ENCODE assay signal across 10 cellular contexts in the genomic region with DNA sequence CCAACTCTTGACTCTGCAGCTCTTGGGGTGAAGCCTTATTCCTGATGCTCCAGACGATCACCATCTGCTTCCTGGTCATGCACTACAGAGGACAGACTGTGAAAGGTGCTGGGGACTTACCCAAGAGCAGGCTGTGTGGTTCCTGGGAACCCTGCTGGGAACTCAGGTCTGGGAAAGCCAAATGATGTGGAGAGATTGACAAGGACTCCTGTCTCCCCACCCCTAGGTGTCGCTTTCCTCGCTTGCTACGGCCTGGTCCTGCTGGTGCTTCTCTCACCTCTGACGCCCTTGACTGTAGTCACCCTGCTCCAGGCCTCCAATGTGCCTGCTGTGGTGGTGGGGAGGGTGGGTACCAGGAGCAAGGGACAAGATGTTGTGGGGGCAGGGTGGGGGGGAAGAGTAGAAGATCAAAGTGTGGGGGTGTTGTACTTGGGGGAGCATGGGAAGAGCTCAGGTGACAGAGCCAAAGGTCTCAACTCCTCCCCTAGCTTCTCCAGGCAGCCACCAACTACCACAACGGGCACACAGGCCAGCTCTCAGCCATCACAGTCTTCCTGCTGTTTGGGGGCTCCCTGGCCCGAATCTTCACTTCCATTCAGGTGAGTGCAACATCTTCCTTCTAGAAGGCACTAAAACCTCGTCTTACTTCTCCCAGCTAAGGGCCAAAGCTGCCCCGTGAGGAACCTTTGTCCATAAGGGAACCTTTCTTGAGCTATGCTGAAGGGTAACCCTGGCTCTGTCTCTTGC. TPM values are rescaled to one million over a fixed set of nuclear protein-coding genes. Genes with fewer than 3 reads are reported as not detected.
DNase-seq lines count a peak whose midpoint lies in the region; ATAC-seq, FAIRE-seq and TF ChIP-seq lines count a peak whose summit lies in the region.
"Had no signal": no experiment of that assay in that cellular context is flagged by ENCODE, and none has a peak within 500 bp of the region (broad histone marks: within the 10 kb centered on the region; RNA-seq: fewer than 3 reads in every experiment).

No MANE protein-coding gene starts in this region.

- intact Hi-C loops in GM12878 (cut with micrococcal nuclease; ENCODE audit: unreplicated experiment), result no loop called here

- H4K20me1 ChIP-seq in DND-41 (ENCODE audit: insufficient read depth, low read length) (0 out of 2 replicates have a peak, but pooled peaks cover 3% of the 10 kb centered on the region), GM12878 (ENCODE audit: control insufficient read depth, insufficient read depth) (no peaks in the 10 kb centered on the region)

- TF ChIP-seq CTCF in DND-41 (IDR thresholded peaks at IDR 0.05; ENCODE audit: borderline replicate concordance, extremely low read depth, low read length, poor library complexity, severe bottlenecking) (peak; percentile 30), GM12878 (IDR thresholded peaks at IDR 0.05 in 2 of 3, conservative IDR thresholded peaks at IDR 0.05 in 1 of 3; ENCODE audit: control insufficient read depth in 2 of 3, extremely low read depth in 1 of 3, insufficient read depth in 1 of 3, low read depth in 3 of 3, low read length in 3 of 3) (peak in 2 of 3 experiments; percentile 18 to 22; a peak in 3 of 6 replicates)

- RAD21 ChIA-PET in GM12878 (lab: Charles Lee; ENCODE audit: unreplicated experiment), result interaction anchor here (0.9 to 4.0 kb wide), 2 partner anchors 100 to 231 kb away, joined by 5 to 43 read pairs; partner anchors contain the start of genes TP53 and WRAP53

- H2AFZ ChIP-seq in DND-41 (ENCODE audit: low read depth, low read length) (no peak overlapping the region), GM12878 (ENCODE audit: control insufficient read depth, low read depth, low read length) (no peak overlapping the region)

- DNase-seq in DND-41 (no peak), HuH-7 (ENCODE audit: low spot score) (peak; percentile 82), GM12878 (ENCODE audit: low read depth, low spot score) (no peak), anterior cingulate cortex (lab: John Stamatoyannopoulos, UW) (no peak), HCEC 1CT (no peak), SJCRH30 (no peak)
- DNase-seq: activated CD4-positive, alpha-beta T cell treated with anti-CD3 and anti-CD28 coated beads, Interleukin-2, amount 50 U/mL, for 4 hours had no signal

- no peak for TF ChIP-seq RAD21 in GM12878 (IDR thresholded peaks at IDR 0.05; ENCODE audit: insufficient read depth, low read depth, low read length)

- no peaks in the 10 kb centered on the region for H3K27me3 ChIP-seq in DND-41 (ENCODE audit: insufficient read depth, low read length, poor library complexity)
- no peaks in the 10 kb centered on the region for H3K27me3 ChIP-seq in GM12878 (replicated peaks in 1 of 2; ENCODE audit: control insufficient read depth in 2 of 2, insufficient read depth in 2 of 2, low read length in 1 of 2)
- H3K27me3 ChIP-seq in SJCRH30, result no peaks in the 10 kb centered on the region

- H3K4me2 ChIP-seq in DND-41 (ENCODE audit: insufficient read depth, low read length) (no peak overlapping the region), GM12878 (ENCODE audit: control insufficient read depth, insufficient read depth) (no peak overlapping the region)
- H3K4me2 ChIP-seq: KMS-11 had no signal

- in situ Hi-C loops in GM12878 (cut with MboI), result no loop called here

- FAIRE-seq in GM12878 (lab: Jason Lieb, UNC), result no peak

- WGBS in GM12878 (ENCODE audit: insufficient coverage, insufficient replicate concordance, low lambda C conversion rate, missing lambda C conversion rate), result 53% methylated on average over 9 of the region's 9 CpGs
- WGBS in mesodermal cell (ENCODE audit: insufficient coverage in 2 of 2), 2 experiments, result 92 to 94% methylated on average over 5 to 6 of the region's 9 CpGs

- no peak for TF ChIP-seq POLR2A in GM12878 (IDR thresholded peaks at IDR 0.05; ENCODE audit: low read depth, low read length)

- peaks cover 34% of the 10 kb centered on the region for H3K4me1 ChIP-seq in DND-41 (ENCODE audit: insufficient read depth, low read length)
- H3K4me1 ChIP-seq in GM12878 (ENCODE audit: control insufficient read depth, insufficient read depth, low read length), result peaks cover 19% of the 10 kb centered on the region
- peaks cover 49% of the 10 kb centered on the region for H3K4me1 ChIP-seq in mesodermal cell (ENCODE audit: control insufficient read depth, insufficient read depth, low read length, poor library complexity, severe bottlenecking)
- peaks cover 7% of the 10 kb centered on the region; the same call in 1 of the 2 replicates for H3K4me1 ChIP-seq in SJCRH30

- CTCF ChIA-PET in GM12878 (lab: Yijun Ruan, JAX), result interaction anchor here (0.6 to 1.3 kb wide), 3 partner anchors 26 to 216 kb away, joined by 3 to 7 read pairs (median 3); no protein-coding TSS in a partner anchor

- ATAC-seq in DND-41 (ENCODE audit: insufficient read depth, low read depth) (no peak), GM12878 (no peak), GM18909 (IDR thresholded peaks at IDR 0.05; ENCODE audit: poor library complexity, unreplicated experiment) (no peak)

- no TSS peak for BruUV-seq in GM12878 (replicated peaks; lab: Mats Ljungman, UMichigan)

- SMC1A ChIA-PET in GM12878 (lab: Charles Lee; ENCODE audit: uncharacterized antibody, unreplicated experiment), result interaction anchor here (0.6 to 4.6 kb wide), 2 partner anchors 11 to 100 kb away, joined by 3 to 42 read pairs; partner anchors contain the start of genes TP53 and WRAP53

- H3K27ac ChIP-seq in DND-41 (ENCODE audit: low read length) (no peak overlapping the region), GM12878 (ENCODE audit: control insufficient read depth, insufficient read depth) (no peak overlapping the region), mesodermal cell (ENCODE audit: low read depth, low read length, severe bottlenecking) (peak overlapping the region; percentile 43), SJCRH30 (no peak overlapping the region)
- H3K27ac ChIP-seq: KMS-11 had no signal

- H3K9ac ChIP-seq in DND-41 (ENCODE audit: low read depth, low read length) (no peak overlapping the region), GM12878 (ENCODE audit: control insufficient read depth, insufficient read depth, low read length) (no peak overlapping the region)
- H3K9ac ChIP-seq: KMS-11 had no signal

- no peak overlapping the region for H3K4me3 ChIP-seq in DND-41 (ENCODE audit: low read depth in 1 of 2, low read length in 2 of 2)
- H3K4me3 ChIP-seq in GM12878, result no peak overlapping the region
- no peak overlapping the region for H3K4me3 ChIP-seq in mesodermal cell (ENCODE audit: extremely low read depth, insufficient read depth, low read length, poor library complexity, severe bottlenecking)
- no peak overlapping the region for H3K4me3 ChIP-seq in SJCRH30

- H3K79me2 ChIP-seq in DND-41 (ENCODE audit: insufficient read depth, low read length) (peaks cover 43% of the 10 kb centered on the region), GM12878 (ENCODE audit: control insufficient read depth, insufficient read depth, low read length) (peaks cover 28% of the 10 kb centered on the region)

- POLR2A ChIA-PET in GM12878 (lab: Charles Lee), result interaction anchor here (0.6 to 3.6 kb wide), 4 partner anchors 13 to 101 kb away, joined by 3 to 39 read pairs (median 9); partner anchors contain the start of genes TP53 and WRAP53

- H3K36me3 ChIP-seq in DND-41 (ENCODE audit: insufficient read depth, low read length), result peaks cover 69% of the 10 kb centered on the region
- H3K36me3 ChIP-seq in GM12878 (ENCODE audit: control insufficient read depth in 2 of 2, insufficient read depth in 2 of 2, low read length in 1 of 2), result peaks cover 5 to 9% of the 10 kb centered on the region in 2 experiments
- H3K36me3 ChIP-seq in mesodermal cell (ENCODE audit: control insufficient read depth, insufficient read depth, low read length), result peaks cover 49% of the 10 kb centered on the region
- H3K36me3 ChIP-seq in SJCRH30, result peaks cover 11% of the 10 kb centered on the region

- no peaks in the 10 kb centered on the region for H3K9me3 ChIP-seq in DND-41 (ENCODE audit: insufficient read depth, low read length, severe bottlenecking)
- H3K9me3 ChIP-seq in GM12878 (replicated peaks; ENCODE audit: control insufficient read depth, insufficient read depth, low read length), result no peaks in the 10 kb centered on the region
- no peaks in the 10 kb centered on the region for H3K9me3 ChIP-seq in mesodermal cell (ENCODE audit: control insufficient read depth, low read length)
- H3K9me3 ChIP-seq in SJCRH30 (replicated peaks), result no peaks in the 10 kb centered on the region

- no peak for TF ChIP-seq EP300 in GM12878 (IDR thresholded peaks at IDR 0.05; ENCODE audit: borderline replicate concordance in 1 of 2, control insufficient read depth in 1 of 2, low read depth in 2 of 2, low read length in 2 of 2)

RNA-seq across cellular contexts. Expression of gene SOX15, which starts 3.0 kb away (rescaled TPM):
- 0.49 and 0.79 TPM in 2 replicates for total RNA-seq in GM12878 (2013; cell fraction: nucleolus; rRNA removed)
- total RNA-seq in GM12878 (2014; rRNA removed) (0.27 TPM in 1 of 2 replicates, not detected in the other), GM12878 (2014; rRNA removed; fragmentation: Illumina TruSeq; extraction: Trizol) (not detected in 2 replicates), GM12878 (2021) (0.19 and 0.28 TPM in 2 replicates)
- not detected for polyA plus RNA-seq in GM12878 (2011; ENCODE audit: low read depth)
- polyA plus RNA-seq in GM12878 (2011; rRNA removed) (0.10 TPM in 1 of 2 replicates, not detected in the other), GM12878 (2014; fragmentation: Illumina TruSeq; extraction: Trizol) (0.07 TPM in 1 of 2 replicates, not detected in the other), GM12878 (2014; fragmentation: Nextera tagmentation; extraction: Ambion mirVana) (under 1 TPM; 0.06 to 0.09 TPM), GM12878 (2014; rRNA removed) (0.22 and 0.62 TPM in 2 replicates), GM12878 (2016; fragmentation: Nextera tagmentation; extraction: Ambion mirVana) (under 1 TPM; 0.25 to 0.53 TPM)
- not detected in 2 replicates for polyA plus RNA-seq in GM12878 (2011; cell fraction: cytosol; rRNA removed)
- 0.73 and 1.5 TPM in 2 replicates for polyA plus RNA-seq in GM12878 (2011; cell fraction: nucleus; rRNA removed)
- polyA plus RNA-seq in GM12878 (2012), result 0.76 and 1.1 TPM in 2 replicates
- not detected in 2 replicates for polyA minus RNA-seq in GM12878 (2011; rRNA and poly(A)+ RNA removed)
- not detected in 2 replicates for polyA minus RNA-seq in GM12878 (2011; cell fraction: cytosol; rRNA and poly(A)+ RNA removed)
- polyA minus RNA-seq in GM12878 (2011; cell fraction: nucleus; rRNA and poly(A)+ RNA removed), result 0.36 and 0.77 TPM in 2 replicates
- not detected for polyA plus RNA-seq in mesodermal cell (2013, experiment 1 of 2)
- 0.61 TPM for polyA plus RNA-seq in mesodermal cell (2013, experiment 2 of 2)
- total RNA-seq in SJCRH30 (2014; rRNA removed; shearing (Covaris generic)), result 0.10 and 0.30 TPM in 2 replicates

RNA-seq across cellular contexts. Expression of gene MPDU1, which starts 3.2 kb away (rescaled TPM):
- 51.1 and 59.2 TPM in 2 replicates for total RNA-seq in GM12878 (2013; cell fraction: nucleolus; rRNA removed)
- total RNA-seq in GM12878 (2014; rRNA removed) (91.5 and 95.2 TPM in 2 replicates), GM12878 (2014; rRNA removed; fragmentation: Illumina TruSeq; extraction: Trizol) (68.8 and 69.2 TPM in 2 replicates), GM12878 (2021) (44.3 and 52.7 TPM in 2 replicates)
- 36.3 TPM for polyA plus RNA-seq in GM12878 (2011; ENCODE audit: low read depth)
- polyA plus RNA-seq in GM12878 (2011; rRNA removed) (67.0 and 98.8 TPM in 2 replicates), GM12878 (2014; fragmentation: Illumina TruSeq; extraction: Trizol) (130 and 138 TPM in 2 replicates), GM12878 (2014; fragmentation: Nextera tagmentation; extraction: Ambion mirVana) (10 to 100 TPM in 1 of 2 experiments, 1 to 10 TPM in 1; 3.6 to 11.6 TPM), GM12878 (2014; rRNA removed) (64.4 and 78.9 TPM in 2 replicates), GM12878 (2016; fragmentation: Nextera tagmentation; extraction: Ambion mirVana) (10 to 100 TPM; 78.9 to 80.1 TPM)
- 169 and 174 TPM in 2 replicates for polyA plus RNA-seq in GM12878 (2011; cell fraction: cytosol; rRNA removed)
- 82.8 and 91.1 TPM in 2 replicates for polyA plus RNA-seq in GM12878 (2011; cell fraction: nucleus; rRNA removed)
- polyA plus RNA-seq in GM12878 (2012), result 37.5 and 41.5 TPM in 2 replicates
- polyA minus RNA-seq in GM12878 (2011; rRNA and poly(A)+ RNA removed), result 83.3 and 99.3 TPM in 2 replicates
- polyA minus RNA-seq in GM12878 (2011; cell fraction: cytosol; rRNA and poly(A)+ RNA removed), result 14.3 and 16.9 TPM in 2 replicates
- 11.2 and 24.4 TPM in 2 replicates for polyA minus RNA-seq in GM12878 (2011; cell fraction: nucleus; rRNA and poly(A)+ RNA removed)
- 43.3 TPM for polyA plus RNA-seq in mesodermal cell (2013, experiment 1 of 2)
- polyA plus RNA-seq in mesodermal cell (2013, experiment 2 of 2), result 44.5 TPM
- total RNA-seq in SJCRH30 (2014; rRNA removed; shearing (Covaris generic)), result 44.1 and 49.9 TPM in 2 replicates

RNA-seq across cellular contexts. Expression of gene CD68, which starts 7.4 kb away (rescaled TPM):
- total RNA-seq in GM12878 (2013; cell fraction: nucleolus; rRNA removed), result 2.3 and 4.1 TPM in 2 replicates
- total RNA-seq in GM12878 (2014; rRNA removed) (2.6 and 3.4 TPM in 2 replicates), GM12878 (2014; rRNA removed; fragmentation: Illumina TruSeq; extraction: Trizol) (3.7 TPM in 2 replicates), GM12878 (2021) (2.6 and 3.2 TPM in 2 replicates)
- 4.0 TPM for polyA plus RNA-seq in GM12878 (2011; ENCODE audit: low read depth)
- polyA plus RNA-seq in GM12878 (2011; rRNA removed) (2.7 and 6.9 TPM in 2 replicates), GM12878 (2014; fragmentation: Illumina TruSeq; extraction: Trizol) (3.0 and 6.1 TPM in 2 replicates), GM12878 (2014; fragmentation: Nextera tagmentation; extraction: Ambion mirVana) (1 to 10 TPM; 3.7 to 5.0 TPM), GM12878 (2014; rRNA removed) (4.2 and 4.3 TPM in 2 replicates), GM12878 (2016; fragmentation: Nextera tagmentation; extraction: Ambion mirVana) (1 to 10 TPM; 3.2 to 3.9 TPM)
- 6.2 and 6.4 TPM in 2 replicates for polyA plus RNA-seq in GM12878 (2011; cell fraction: cytosol; rRNA removed)
- 3.3 and 6.3 TPM in 2 replicates for polyA plus RNA-seq in GM12878 (2011; cell fraction: nucleus; rRNA removed)
- polyA plus RNA-seq in GM12878 (2012), result 7.1 and 7.6 TPM in 2 replicates
- 1.8 and 3.2 TPM in 2 replicates for polyA minus RNA-seq in GM12878 (2011; rRNA and poly(A)+ RNA removed)
- polyA minus RNA-seq in GM12878 (2011; cell fraction: cytosol; rRNA and poly(A)+ RNA removed), result 2.0 and 4.3 TPM in 2 replicates
- 2.5 and 11.0 TPM in 2 replicates for polyA minus RNA-seq in GM12878 (2011; cell fraction: nucleus; rRNA and poly(A)+ RNA removed)
- 5.8 TPM for polyA plus RNA-seq in mesodermal cell (2013, experiment 1 of 2)
- polyA plus RNA-seq in mesodermal cell (2013, experiment 2 of 2), result 4.1 TPM
- total RNA-seq in SJCRH30 (2014; rRNA removed; shearing (Covaris generic)), result 0.18 TPM in 1 of 2 replicates, not detected in the other

RNA-seq across cellular contexts. Expression of gene SENP3, which starts 25.1 kb away (rescaled TPM):
- total RNA-seq in GM12878 (2013; cell fraction: nucleolus; rRNA removed), result 41.1 and 48.2 TPM in 2 replicates
- total RNA-seq in GM12878 (2014; rRNA removed), result 88.4 and 88.8 TPM in 2 replicates
- total RNA-seq in GM12878 (2014; rRNA removed; fragmentation: Illumina TruSeq; extraction: Trizol), result 77.5 and 78.4 TPM in 2 replicates
- 67.0 and 72.8 TPM in 2 replicates for total RNA-seq in GM12878 (2021)
- 52.4 TPM for polyA plus RNA-seq in GM12878 (2011; ENCODE audit: low read depth)
- polyA plus RNA-seq in GM12878 (2011; rRNA removed), result 74.0 and 99.9 TPM in 2 replicates
- 86.2 and 87.5 TPM in 2 replicates for polyA plus RNA-seq in GM12878 (2011; cell fraction: cytosol; rRNA removed)
- 122 and 132 TPM in 2 replicates for polyA plus RNA-seq in GM12878 (2011; cell fraction: nucleus; rRNA removed)
- 28.4 and 30.1 TPM in 2 replicates for polyA plus RNA-seq in GM12878 (2012)
- 113 and 134 TPM in 2 replicates for polyA plus RNA-seq in GM12878 (2014; fragmentation: Illumina TruSeq; extraction: Trizol)
- 1 to 10 TPM; 1.8 TPM for polyA plus RNA-seq in GM12878 (2014; fragmentation: Nextera tagmentation; extraction: Ambion mirVana)
- 78.3 and 81.9 TPM in 2 replicates for polyA plus RNA-seq in GM12878 (2014; rRNA removed)
- polyA plus RNA-seq in GM12878 (2016; fragmentation: Nextera tagmentation; extraction: Ambion mirVana), result 1 to 10 TPM; 5.1 to 6.5 TPM
- 65.7 and 76.4 TPM in 2 replicates for polyA minus RNA-seq in GM12878 (2011; rRNA and poly(A)+ RNA removed)
- polyA minus RNA-seq in GM12878 (2011; cell fraction: cytosol; rRNA and poly(A)+ RNA removed), result 27.5 and 33.0 TPM in 2 replicates
- polyA minus RNA-seq in GM12878 (2011; cell fraction: nucleus; rRNA and poly(A)+ RNA removed), result 16.3 and 29.1 TPM in 2 replicates
- polyA plus RNA-seq in mesodermal cell (2013, experiment 1 of 2), result 53.6 TPM
- polyA plus RNA-seq in mesodermal cell (2013, experiment 2 of 2), result 65.0 TPM
- 63.8 and 73.6 TPM in 2 replicates for total RNA-seq in SJCRH30 (2014; rRNA removed; shearing (Covaris generic))

RNA-seq across cellular contexts. Expression of gene FXR2, which starts 27.9 kb away (rescaled TPM):
- 24.2 and 24.3 TPM in 2 replicates for total RNA-seq in GM12878 (2013; cell fraction: nucleolus; rRNA removed)
- total RNA-seq in GM12878 (2014; rRNA removed), result 24.5 and 31.6 TPM in 2 replicates
- total RNA-seq in GM12878 (2014; rRNA removed; fragmentation: Illumina TruSeq; extraction: Trizol), result 17.7 and 20.2 TPM in 2 replicates
- total RNA-seq in GM12878 (2021), result 26.3 and 29.6 TPM in 2 replicates
- 6.6 TPM for polyA plus RNA-seq in GM12878 (2011; ENCODE audit: low read depth)
- 13.5 and 23.8 TPM in 2 replicates for polyA plus RNA-seq in GM12878 (2011; rRNA removed)
- polyA plus RNA-seq in GM12878 (2011; cell fraction: cytosol; rRNA removed), result 36.1 and 37.3 TPM in 2 replicates
- polyA plus RNA-seq in GM12878 (2011; cell fraction: nucleus; rRNA removed), result 52.8 and 57.9 TPM in 2 replicates
- polyA plus RNA-seq in GM12878 (2012), result 17.6 and 18.6 TPM in 2 replicates
- 22.2 and 33.3 TPM in 2 replicates for polyA plus RNA-seq in GM12878 (2014; fragmentation: Illumina TruSeq; extraction: Trizol)
- polyA plus RNA-seq in GM12878 (2014; fragmentation: Nextera tagmentation; extraction: Ambion mirVana), result 1 to 10 TPM; 1.6 to 4.6 TPM
- polyA plus RNA-seq in GM12878 (2014; rRNA removed), result 26.7 and 31.9 TPM in 2 replicates
- polyA plus RNA-seq in GM12878 (2016; fragmentation: Nextera tagmentation; extraction: Ambion mirVana), result 1 to 10 TPM; 6.7 to 8.6 TPM
- 16.8 and 39.7 TPM in 2 replicates for polyA minus RNA-seq in GM12878 (2011; rRNA and poly(A)+ RNA removed)
- 12.6 and 16.0 TPM in 2 replicates for polyA minus RNA-seq in GM12878 (2011; cell fraction: cytosol; rRNA and poly(A)+ RNA removed)
- polyA minus RNA-seq in GM12878 (2011; cell fraction: nucleus; rRNA and poly(A)+ RNA removed), result 6.4 and 16.8 TPM in 2 replicates
- polyA plus RNA-seq in mesodermal cell (2013, experiment 1 of 2), result 41.8 TPM
- 35.2 TPM for polyA plus RNA-seq in mesodermal cell (2013, experiment 2 of 2)
- total RNA-seq in SJCRH30 (2014; rRNA removed; shearing (Covaris generic)), result 30.2 and 30.6 TPM in 2 replicates
